ENCODE assay signal across 25 cellular contexts in genomic region chr18:55310863-55311262, GRCh38.
"Had no signal": no experiment of that assay in that cellular context is flagged by ENCODE, and none has a peak within 500 bp of the region (broad histone marks: within the 10 kb centered on the region; RNA-seq: fewer than 3 reads in every experiment).

No MANE protein-coding gene starts in this region.

- H3K36me3 Mint-ChIP-seq: activated naive CD4-positive, alpha-beta T cell treated with anti-CD3 and anti-CD28 coated beads, Interleukin-2, amount 50 U/mL, for 24 hours had no signal

- H3K4me3 Mint-ChIP-seq: activated CD8-positive, alpha-beta T cell treated with anti-CD3 and anti-CD28 coated beads, Interleukin-2, amount 10 ng/mL, durations not matched to agents 7 days and 5 days; activated naive CD4-positive, alpha-beta T cell treated with anti-CD3 and anti-CD28 coated beads, Interleukin-2, amount 50 U/mL, for 24 hours; T-helper 1 cell treated with Interleukin-12 subunit alpha and Interleukin-12 subunit beta and Interleukin-4 antibody, amounts not matched to agents 30 μg/mL and 1 μg/mL, for 36 hours had no signal

- H3K4me1 ChIP-seq: breast epithelium, SJCRH30 had no signal

- H3K27ac Mint-ChIP-seq: activated CD8-positive, alpha-beta T cell treated with anti-CD3 and anti-CD28 coated beads, Interleukin-2, amount 10 ng/mL, durations not matched to agents 7 days and 5 days; activated naive CD4-positive, alpha-beta T cell treated with anti-CD3 and anti-CD28 coated beads, Interleukin-2, amount 50 U/mL, for 24 hours; T-helper 1 cell treated with Interleukin-12 subunit alpha and Interleukin-12 subunit beta and Interleukin-4 antibody, amounts not matched to agents 30 μg/mL and 1 μg/mL, for 36 hours had no signal

- ATAC-seq: activated CD8-positive, alpha-beta T cell treated with anti-CD3 and anti-CD28 coated beads, Interleukin-2, amount 10 ng/mL, durations not matched to agents 7 days and 5 days; Panc1 had no signal

- H3K27ac ChIP-seq: breast epithelium, SJCRH30 had no signal

- H3K9me3 ChIP-seq: breast epithelium, SJCRH30 had no signal

- H3K4me1 Mint-ChIP-seq: activated naive CD4-positive, alpha-beta T cell treated with anti-CD3 and anti-CD28 coated beads, Interleukin-2, amount 50 U/mL, for 24 hours had no signal

- H3K9me3 Mint-ChIP-seq: activated naive CD4-positive, alpha-beta T cell treated with anti-CD3 and anti-CD28 coated beads, Interleukin-2, amount 50 U/mL, for 24 hours; T-helper 1 cell treated with Interleukin-12 subunit alpha and Interleukin-12 subunit beta and Interleukin-4 antibody, amounts not matched to agents 30 μg/mL and 1 μg/mL, for 36 hours had no signal

- H3K4me3 ChIP-seq: breast epithelium, SJCRH30 had no signal

- H3K27me3 ChIP-seq: breast epithelium, SJCRH30 had no signal

- H3K36me3 ChIP-seq: breast epithelium, SJCRH30 had no signal

- DNase-seq: activated CD4-positive, alpha-beta T cell treated with anti-CD3 and anti-CD28 coated beads for 48 hours; activated CD4-positive, alpha-beta T cell treated with anti-CD3 and anti-CD28 coated beads, Interleukin-2, amount 50 U/mL, for 4 hours; activated CD4-positive, CD25-positive, alpha-beta regulatory T cell treated with anti-CD3 and anti-CD28 coated beads, Interleukin-2, amount 50 U/mL, for 72 hours; activated CD8-positive, alpha-beta memory T cell treated with anti-CD3 and anti-CD28 coated beads, Interleukin-2, amount 50 U/mL, for 48 hours; activated CD8-positive, alpha-beta T cell treated with anti-CD3 and anti-CD28 coated beads, Interleukin-2, amount 10 ng/mL, durations not matched to agents 7 days and 5 days; activated naive CD4-positive, alpha-beta T cell; activated T-cell treated with anti-CD3 and anti-CD28 coated beads, Interleukin-2, amount 50 U/mL, for 1 hour; aorta; caudate nucleus; KG1; NCI-H1092; NCI-H1694; NCI-H2029 treated with DMSO at 0.1 percent for 48 hours; NCI-H345; NCI-H510A; NCI-H526 treated with DMSO at 0.1 percent for 48 hours; NCI-H82; OCI-M1; Right ventricle myocardium superior; RPMI8226; SJCRH30 had no signal
